ENCODE assay signal across 14 cellular contexts in genomic region chr11:115201121-115201792, GRCh38.
DNase-seq lines count a peak whose midpoint lies in the region; ATAC-seq and TF ChIP-seq lines count a peak whose summit lies in the region.
"Had no signal": no experiment of that assay in that cellular context is flagged by ENCODE, and none has a peak within 500 bp of the region (broad histone marks: within the 10 kb centered on the region; RNA-seq: fewer than 3 reads in every experiment).

No MANE protein-coding gene starts in this region.

- H3K4me2 ChIP-seq in GM23248 (ENCODE audit: unreplicated experiment), result peak overlapping the region; percentile 1
- H3K4me2 ChIP-seq: BLaER1 had no signal

- H3K9me3 Mint-ChIP-seq in activated T-helper 2 cell treated with anti-CD3 and anti-CD28 coated beads, Interferon-gamma antibody, Interleukin-2, Interleukin-4, amounts not matched to agents 10 μg/mL and 5 μg/mL and 100 μg/mL, durations not matched to agents 14 hours and 24 hours and 36 hours, result no peaks in the 10 kb centered on the region
- H3K9me3 Mint-ChIP-seq: activated T-cell treated with anti-CD3 and anti-CD28 coated beads, Interleukin-2, amount 50 U/mL, for 4 hours had no signal

- H3K4me3 ChIP-seq in A673 (ENCODE audit: low read depth, low read length, poor library complexity, severe bottlenecking) (no peak overlapping the region), GM23248 (peak overlapping the region; percentile 4), left lung (no peak overlapping the region)
- H3K4me3 ChIP-seq: ascending aorta, BLaER1, lower lobe of right lung had no signal

- peak overlapping the region; percentile 1 for H3K27ac Mint-ChIP-seq in activated T-helper 2 cell treated with anti-CD3 and anti-CD28 coated beads, Interferon-gamma antibody, Interleukin-2, Interleukin-4, amounts not matched to agents 10 μg/mL and 5 μg/mL and 100 μg/mL, durations not matched to agents 14 hours and 24 hours and 36 hours

- BruUV-seq in A673 (replicated peaks; lab: Mats Ljungman, UMichigan), result no TSS peak

- H3K36me3 ChIP-seq in A673 (ENCODE audit: insufficient read depth, low read length, poor library complexity, severe bottlenecking) (no peaks in the 10 kb centered on the region), GM23248 (ENCODE audit: low read depth) (no peaks in the 10 kb centered on the region), left lung (no peaks in the 10 kb centered on the region)
- H3K36me3 ChIP-seq: ascending aorta, BLaER1, lower lobe of right lung had no signal

- peaks cover 35% of the 10 kb centered on the region for H3K4me1 Mint-ChIP-seq in activated T-helper 2 cell treated with anti-CD3 and anti-CD28 coated beads, Interferon-gamma antibody, Interleukin-2, Interleukin-4, amounts not matched to agents 10 μg/mL and 5 μg/mL and 100 μg/mL, durations not matched to agents 14 hours and 24 hours and 36 hours (ENCODE audit: low read depth)

- DNase-seq in A673 (ENCODE audit: low spot score) (peak; percentile 35), GM23248 (peak; percentile 87), left lung (no peak), NCI-H524 treated with DMSO at 0.1 percent for 48 hours (lab: John Stamatoyannopoulos, UW) (no peak), NCI-H2029 treated with DMSO at 0.1 percent for 48 hours (lab: John Stamatoyannopoulos, UW) (no peak), Ammon's horn (ENCODE audit: low spot score) (no peak)
- DNase-seq in activated T-helper 2 cell treated with anti-CD3 and anti-CD28 coated beads, Interferon-gamma antibody, Interleukin-2, Interleukin-4, amounts not matched to agents 10 μg/mL and 5 μg/mL and 100 μg/mL, durations not matched to agents 14 hours and 24 hours and 36 hours (ENCODE audit: low spot score), result no peak
- DNase-seq in activated CD4-positive, alpha-beta T cell treated with anti-CD3 and anti-CD28 coated beads, Interleukin-2, amount 50 U/mL, for 4 hours, result no peak
- DNase-seq: activated T-cell treated with anti-CD3 and anti-CD28 coated beads, Interleukin-2, amount 50 U/mL, for 4 hours; lower lobe of right lung; NCI-H1436; stimulated activated CD4-positive, alpha-beta T cell treated with anti-CD3 and anti-CD28 coated beads, Interleukin-1b, Interleukin-23, amount 100 ng/mL, for 48 hours had no signal

- peaks cover 12% of the 10 kb centered on the region for H3K27me3 Mint-ChIP-seq in activated T-helper 2 cell treated with anti-CD3 and anti-CD28 coated beads, Interferon-gamma antibody, Interleukin-2, Interleukin-4, amounts not matched to agents 10 μg/mL and 5 μg/mL and 100 μg/mL, durations not matched to agents 14 hours and 24 hours and 36 hours (ENCODE audit: low read depth)

- no peaks in the 10 kb centered on the region for H3K36me3 Mint-ChIP-seq in activated T-helper 2 cell treated with anti-CD3 and anti-CD28 coated beads, Interferon-gamma antibody, Interleukin-2, Interleukin-4, amounts not matched to agents 10 μg/mL and 5 μg/mL and 100 μg/mL, durations not matched to agents 14 hours and 24 hours and 36 hours (ENCODE audit: low read depth)

- H3K9ac ChIP-seq in GM23248, result no peak overlapping the region; the same call in 1 of the 2 replicates
- H3K9ac ChIP-seq: BLaER1 had no signal

- H3K27me3 ChIP-seq in A673 (replicated peaks; ENCODE audit: insufficient read depth, low read depth, low read length, poor library complexity), result no peaks in the 10 kb centered on the region
- H3K27me3 ChIP-seq in GM23248 (replicated peaks; ENCODE audit: insufficient read depth), result no peaks in the 10 kb centered on the region
- H3K27me3 ChIP-seq in left lung, result no peaks in the 10 kb centered on the region
- H3K27me3 ChIP-seq: ascending aorta, BLaER1 had no signal

- 2% methylated on average over 6 of the region's 6 CpGs for WGBS in GM23248 (ENCODE audit: low coverage in 1 of 2, low lambda C conversion rate in 2 of 2, missing lambda C conversion rate in 2 of 2), 2 experiments

- H2AFZ ChIP-seq in GM23248, result no peak overlapping the region

- TF ChIP-seq CTCF in A673 (conservative IDR thresholded peaks at IDR 0.05; ENCODE audit: low read depth, low read length) (no peak), left lung (IDR thresholded peaks at IDR 0.05) (no peak)

- peak; percentile 58 for ATAC-seq in left lung
- ATAC-seq: lower lobe of right lung had no signal

- no peaks in the 10 kb centered on the region; the same call in 1 of the 2 replicates for H3K9me2 ChIP-seq in GM23248 (ENCODE audit: insufficient read depth)

- H3F3A ChIP-seq in GM23248 (ENCODE audit: insufficient read depth), result peaks cover 20% of the 10 kb centered on the region

- H3K27ac ChIP-seq in A673 (ENCODE audit: low read depth, low read length, poor library complexity, severe bottlenecking) (no peak overlapping the region), GM23248 (peak overlapping the region; percentile 59), left lung (no peak overlapping the region)
- H3K27ac ChIP-seq: ascending aorta, BLaER1, lower lobe of right lung had no signal

- peaks cover 9% of the 10 kb centered on the region for H3K4me1 ChIP-seq in A673 (ENCODE audit: insufficient read depth, low read length, poor library complexity, severe bottlenecking)
- H3K4me1 ChIP-seq in GM23248 (ENCODE audit: insufficient read depth), result peaks cover 31% of the 10 kb centered on the region
- H3K4me1 ChIP-seq in left lung, result no peaks in the 10 kb centered on the region
- H3K4me1 ChIP-seq: BLaER1, lower lobe of right lung had no signal

- intact Hi-C loops in A673 (cut with micrococcal nuclease; ENCODE audit: unreplicated experiment), result no loop called here
- intact Hi-C loops in activated T-helper 2 cell treated with anti-CD3 and anti-CD28 coated beads, Interferon-gamma antibody, Interleukin-2, Interleukin-4, amounts not matched to agents 10 μg/mL and 5 μg/mL and 100 μg/mL, durations not matched to agents 14 hours and 24 hours and 36 hours (cut with micrococcal nuclease), result loop anchor here (1.0 kb wide), 1 partner anchor 21 kb away; no protein-coding TSS in a partner anchor
- intact Hi-C loops in left lung (cut with DNase I), result no loop called here

- CTCF ChIA-PET in A673 (lab: Charles Lee), result no interaction called here

- H4K20me1 ChIP-seq in GM23248 (ENCODE audit: insufficient read depth), result no peaks in the 10 kb centered on the region
- H4K20me1 ChIP-seq: BLaER1 had no signal

- H3K4me3 Mint-ChIP-seq in activated T-helper 2 cell treated with anti-CD3 and anti-CD28 coated beads, Interferon-gamma antibody, Interleukin-2, Interleukin-4, amounts not matched to agents 10 μg/mL and 5 μg/mL and 100 μg/mL, durations not matched to agents 14 hours and 24 hours and 36 hours (ENCODE audit: low read depth), result no peak overlapping the region
- H3K4me3 Mint-ChIP-seq: activated T-cell treated with anti-CD3 and anti-CD28 coated beads, Interleukin-2, amount 50 U/mL, for 4 hours had no signal

- H3K9me3 ChIP-seq in A673 (ENCODE audit: low read depth, low read length, poor library complexity, severe bottlenecking) (no peaks in the 10 kb centered on the region), GM23248 (ENCODE audit: low read depth) (no peaks in the 10 kb centered on the region), left lung (no peaks in the 10 kb centered on the region)
- H3K9me3 ChIP-seq: ascending aorta, BLaER1, lower lobe of right lung had no signal

- in situ Hi-C loops in GM23248 (cut with MboI), result no loop called here

- POLR2A ChIA-PET in A673 (lab: Charles Lee; ENCODE audit: low non-redundant PET), result no interaction called here

- no peaks in the 10 kb centered on the region for H3K79me2 ChIP-seq in GM23248 (ENCODE audit: insufficient read depth)

Comparison
In these comparisons a context has a peak if more than half of its experiments do, and no peak if none do; other contexts are left out.
1. DNase-seq: peak in A673 (single experiment) and GM23248 (single experiment); none in activated T-helper 2 cell treated with anti-CD3 and anti-CD28 coated beads, Interferon-gamma antibody, Interleukin-2, Interleukin-4, amounts not matched to agents 10 μg/mL and 5 μg/mL and 100 μg/mL, durations not matched to agents 14 hours and 24 hours and 36 hours (single experiment), left lung (0 of 2), NCI-H524 treated with DMSO at 0.1 percent for 48 hours (single experiment), NCI-H2029 treated with DMSO at 0.1 percent for 48 hours (single experiment), Ammon's horn (single experiment) and activated CD4-positive, alpha-beta T cell treated with anti-CD3 and anti-CD28 coated beads, Interleukin-2, amount 50 U/mL, for 4 hours (0 of 2).